26 cellular contexts compared by ENCODE assay signal in the genomic region with DNA sequence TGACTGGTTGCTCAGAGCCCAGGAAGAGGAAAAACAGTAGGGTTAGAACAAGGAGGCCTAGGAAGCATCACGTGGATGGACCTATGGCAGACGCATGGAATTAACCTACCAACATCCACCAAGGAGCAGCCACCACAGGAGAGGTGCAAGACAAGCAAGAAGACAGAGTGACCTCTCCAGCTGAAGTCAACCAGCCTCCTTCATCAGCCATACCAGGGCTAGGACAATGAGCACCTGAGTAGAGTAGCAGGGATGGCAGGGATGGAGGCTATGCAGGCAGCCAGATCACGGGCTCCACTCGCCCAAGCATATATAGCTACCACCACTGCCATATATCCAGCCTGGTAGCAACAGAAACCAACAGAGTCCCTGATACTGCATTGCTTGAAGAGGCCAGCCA.
"Had no signal": no experiment of that assay in that cellular context is flagged by ENCODE, and none has a peak within 500 bp of the region (broad histone marks: within the 10 kb centered on the region; RNA-seq: fewer than 3 reads in every experiment).

No MANE protein-coding gene starts in this region.

- DNase-seq: activated B cell treated with CpG ODN at 0.5 μM for 24 hours; activated CD4-positive, alpha-beta memory T cell treated with anti-CD3 and anti-CD28 coated beads, Interleukin-2, amount 10 ng/mL, durations not matched to agents 7 days and 5 days; activated CD4-positive, alpha-beta T cell treated with anti-CD3 and anti-CD28 coated beads, Interleukin-2, amount 10 ng/mL, durations not matched to agents 24 days and 14 days; activated CD4-positive, alpha-beta T cell treated with anti-CD3 and anti-CD28 coated beads, Interleukin-2, amount 50 U/mL, for 4 hours; activated CD8-positive, alpha-beta memory T cell treated with anti-CD3 and anti-CD28 coated beads, Interleukin-2, amount 50 U/mL, for 48 hours; activated gamma-delta T cell; activated naive CD4-positive, alpha-beta T cell; activated naive CD4-positive, alpha-beta T cell treated with anti-CD3 and anti-CD28 coated beads, Interleukin-2, amount 50 U/mL, for 16 hours; activated T-cell treated with anti-CD3 and anti-CD28 coated beads for 4 hours; activated T-cell treated with anti-CD3 and anti-CD28 coated beads, Interleukin-2, amount 50 U/mL, for 24 hours; activated T-cell treated with anti-CD3 and anti-CD28 coated beads, Interleukin-2, amount 50 U/mL, for 72 hours; amniotic stem cell; anterior cingulate cortex; brain microvascular endothelial cell; dorsolateral prefrontal cortex; effector memory CD4-positive, alpha-beta T cell; endodermal cell; foreskin fibroblast; T-helper 1 cell; T-helper 17 cell; T1000; WERI-Rb-1 had no signal

- H3K36me3 ChIP-seq: brain microvascular endothelial cell, WERI-Rb-1 had no signal

- H3K27ac ChIP-seq: brain microvascular endothelial cell, coronary artery, dorsolateral prefrontal cortex, WERI-Rb-1 had no signal

- H3K27me3 ChIP-seq: brain microvascular endothelial cell had no signal

- FAIRE-seq: astrocyte, bronchial epithelial cell, frontal cortex had no signal

- H3K4me3 ChIP-seq: coronary artery, dorsolateral prefrontal cortex had no signal
